2 cellular contexts compared by ENCODE assay signal in the genomic region with DNA sequence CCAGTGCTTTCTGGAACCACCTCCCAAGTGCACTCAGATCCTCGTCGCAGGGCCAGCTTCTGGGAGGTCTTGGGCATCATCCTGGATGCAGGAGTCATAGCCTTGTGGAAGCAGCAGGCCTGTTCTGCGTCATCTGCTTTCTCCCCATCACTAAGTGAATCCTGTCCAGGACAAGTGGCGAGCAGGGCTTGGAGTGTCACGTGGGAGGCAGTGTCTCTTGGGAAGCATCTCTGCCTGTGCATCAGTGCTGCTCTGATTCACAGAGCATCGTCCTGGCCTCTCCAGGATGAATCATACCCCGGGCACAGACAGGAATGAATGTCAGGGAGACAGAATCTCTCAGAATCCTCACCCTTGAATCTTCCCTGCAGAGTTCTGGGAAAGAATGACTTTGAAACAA.
TF ChIP-seq lines count a peak whose summit lies in the region.

No MANE protein-coding gene starts in this region.

TF ChIP-seq in A549, 52 proteins besides CTCF, POLR2A, EP300 and RAD21 (continued from another document):
- no peak for TF ChIP-seq TP53 (CRISPR knock-in tag; IDR thresholded peaks at IDR 0.05)
- no peak for TF ChIP-seq HOXB13 (CRISPR knock-in tag; IDR thresholded peaks at IDR 0.05; ENCODE audit: low read depth)
- TF ChIP-seq USF2 (IDR thresholded peaks at IDR 0.05) = peak; percentile 80
- TF ChIP-seq, protein P1, sequence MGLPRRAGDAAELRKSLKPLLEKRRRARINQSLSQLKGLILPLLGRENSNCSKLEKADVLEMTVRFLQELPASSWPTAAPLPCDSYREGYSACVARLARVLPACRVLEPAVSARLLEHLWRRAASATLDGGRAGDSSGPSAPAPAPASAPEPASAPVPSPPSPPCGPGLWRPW (IDR thresholded peaks at IDR 0.05) = no peak
- no peak for TF ChIP-seq MAFK (IDR thresholded peaks at IDR 0.05; ENCODE audit: partially characterized antibody)
- TF ChIP-seq KDM5A (IDR thresholded peaks at IDR 0.05) = no peak
- no peak for TF ChIP-seq SMC3 (IDR thresholded peaks at IDR 0.05)
- peak; percentile 55 for TF ChIP-seq FOSL2 (IDR thresholded peaks at IDR 0.05)
- TF ChIP-seq FOSL2 (CRISPR knock-in tag; IDR thresholded peaks at IDR 0.05) = peak; percentile 21; the same call in 1 of the 2 replicates
- TF ChIP-seq, protein P2, sequence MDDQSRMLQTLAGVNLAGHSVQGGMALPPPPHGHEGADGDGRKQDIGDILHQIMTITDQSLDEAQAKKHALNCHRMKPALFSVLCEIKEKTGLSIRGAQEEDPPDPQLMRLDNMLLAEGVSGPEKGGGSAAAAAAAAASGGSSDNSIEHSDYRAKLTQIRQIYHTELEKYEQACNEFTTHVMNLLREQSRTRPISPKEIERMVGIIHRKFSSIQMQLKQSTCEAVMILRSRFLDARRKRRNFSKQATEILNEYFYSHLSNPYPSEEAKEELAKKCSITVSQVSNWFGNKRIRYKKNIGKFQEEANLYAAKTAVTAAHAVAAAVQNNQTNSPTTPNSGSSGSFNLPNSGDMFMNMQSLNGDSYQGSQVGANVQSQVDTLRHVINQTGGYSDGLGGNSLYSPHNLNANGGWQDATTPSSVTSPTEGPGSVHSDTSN (IDR thresholded peaks at IDR 0.05) = no peak
- no peak for TF ChIP-seq ESRRA (IDR thresholded peaks at IDR 0.05; ENCODE audit: borderline replicate concordance, low read length)
- TF ChIP-seq RNF2 (IDR thresholded peaks at IDR 0.05; ENCODE audit: borderline replicate concordance, low read depth) = no peak
TF ChIP-seq in A549: peak in this region for 3.

TF ChIP-seq in IMR-90, 13 proteins besides CTCF, POLR2A, EP300 and RAD21 (continued from another document):
- TF ChIP-seq SMC3 (IDR thresholded peaks at IDR 0.05; ENCODE audit: low read depth, low read length) (no peak), CHD1 (IDR thresholded peaks at IDR 0.05; ENCODE audit: low read depth, low read length) (no peak), MAZ (IDR thresholded peaks at IDR 0.05; ENCODE audit: borderline replicate concordance, low read depth, low read length) (no peak), RCOR1 (IDR thresholded peaks at IDR 0.05; ENCODE audit: insufficient replicate concordance, low read length) (no peak), ELK1 (IDR thresholded peaks at IDR 0.05; ENCODE audit: borderline replicate concordance, low read depth, low read length) (no peak), USF2 (IDR thresholded peaks at IDR 0.05; ENCODE audit: low read depth, low read length) (peak; percentile 77)
